Comparison of ENCODE assay signal across 8 cellular contexts in the genomic region with DNA sequence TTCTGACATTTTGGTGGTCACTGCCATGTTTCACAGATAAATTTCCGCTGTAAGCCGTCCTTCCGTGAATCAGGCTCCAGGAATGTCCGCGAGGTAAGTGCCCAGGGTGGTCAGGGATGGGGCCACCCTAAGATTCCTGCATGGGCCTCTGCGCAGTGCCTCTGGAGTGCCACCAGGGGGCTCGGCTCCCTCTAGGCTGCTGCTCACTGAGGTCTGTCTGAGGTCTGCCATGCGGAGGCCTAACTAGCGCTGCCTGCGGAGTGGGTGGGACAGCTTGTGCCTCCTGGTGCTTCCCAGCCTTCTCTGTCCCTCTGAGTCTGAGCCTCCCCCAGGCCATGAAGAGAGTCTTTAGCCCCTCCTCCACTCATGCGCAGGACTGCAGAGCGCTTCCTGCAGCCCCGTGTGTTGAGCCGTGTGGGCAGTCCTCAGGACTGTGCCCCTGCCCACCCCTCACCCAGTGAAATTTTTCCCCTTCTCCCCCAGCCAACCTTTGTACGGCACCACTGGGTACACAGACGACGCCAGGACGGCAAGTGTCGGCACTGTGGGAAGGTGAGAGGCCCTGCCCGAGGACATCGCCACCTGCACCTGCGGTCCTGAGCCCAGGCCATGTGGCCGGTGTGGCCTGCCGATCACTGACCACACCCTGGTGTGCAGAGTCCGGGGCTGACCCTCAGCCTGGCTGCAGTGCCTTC. TPM values are rescaled to one million over a fixed set of nuclear protein-coding genes. Genes with fewer than 3 reads are reported as not detected.
DNase-seq lines count a peak whose midpoint lies in the region; ATAC-seq and TF ChIP-seq lines count a peak whose summit lies in the region.

No MANE protein-coding gene starts in this region.

- no peak for TF ChIP-seq POLR2A in breast epithelium (IDR thresholded peaks at IDR 0.05)

- H3K36me3 ChIP-seq in breast epithelium, result no peaks in the 10 kb centered on the region
- peaks cover 0 to 92% of the 10 kb centered on the region in 2 donors for H3K36me3 ChIP-seq in left lung
- H3K36me3 ChIP-seq in thoracic aorta, result peaks cover 21% of the 10 kb centered on the region

- no peak overlapping the region for H3K4me3 ChIP-seq in breast epithelium
- no peak overlapping the region for H3K4me3 ChIP-seq in left lung
- no peak overlapping the region for H3K4me3 ChIP-seq in thoracic aorta

- peaks cover 11% of the 10 kb centered on the region for H3K4me1 Mint-ChIP-seq in CD14-positive monocyte

- peaks cover 1 to 2% (median 1%) of the 10 kb centered on the region in 3 donors for H3K27me3 Mint-ChIP-seq in CD14-positive monocyte (ENCODE audit: low read depth in 3 of 3)

- H3K27ac ChIP-seq in breast epithelium (no peak overlapping the region), left lung (peak overlapping the region in 1 of 2 donors; percentile 8), thoracic aorta (no peak overlapping the region)

- H3K9me3 ChIP-seq in breast epithelium (no peaks in the 10 kb centered on the region), left lung (no peaks in the 10 kb centered on the region), thoracic aorta (no peaks in the 10 kb centered on the region)

- peak; percentile 52 for ATAC-seq in GM19023 (IDR thresholded peaks at IDR 0.05; ENCODE audit: unreplicated experiment)
- ATAC-seq in left lung, result peak; percentile 78
- ATAC-seq in thoracic aorta (ENCODE audit: insufficient number of reproducible peaks, low FRiP score, low read depth), result no peak

- H3K9me3 Mint-ChIP-seq in CD14-positive monocyte, result no peaks in the 10 kb centered on the region

- no peak for DNase-seq in CD14-positive monocyte (ENCODE audit: low spot score)
- peak; percentile 38 for DNase-seq in T-helper 9 cell
- DNase-seq in breast epithelium (ENCODE audit: low spot score in 2 of 2), result no peak
- peak in 1 of 2 donors; percentile 83 for DNase-seq in left lung
- DNase-seq in thoracic aorta (ENCODE audit: low spot score), result no peak
- DNase-seq in cerebellar nuclear complex (lab: John Stamatoyannopoulos, UW), result no peak

- H3K4me3 Mint-ChIP-seq in CD14-positive monocyte, result no peak overlapping the region

- TF ChIP-seq CTCF in CD14-positive monocyte (IDR thresholded peaks at IDR 0.05), result peak; percentile 90
- TF ChIP-seq CTCF in LNCAP (IDR thresholded peaks at IDR 0.05), result peak; percentile 94
- TF ChIP-seq CTCF in breast epithelium (IDR thresholded peaks at IDR 0.05), result peak; percentile 47 to 73 (median 72)
- TF ChIP-seq CTCF in left lung (IDR thresholded peaks at IDR 0.05), result peak; percentile 87 to 92
- TF ChIP-seq CTCF in thoracic aorta (IDR thresholded peaks at IDR 0.05), result peak; percentile 76

- H3K4me1 ChIP-seq in breast epithelium, result peaks cover 0 to 5% of the 10 kb centered on the region in 2 donors
- H3K4me1 ChIP-seq in left lung, result peaks cover 4 to 26% of the 10 kb centered on the region in 2 donors
- peaks cover 0 to 9% of the 10 kb centered on the region in 2 donors for H3K4me1 ChIP-seq in thoracic aorta (ENCODE audit: control insufficient read depth in 1 of 2, low read depth in 2 of 2)

- peak overlapping the region in 2 of 7 donors; percentile 73 to 77 for H3K27ac Mint-ChIP-seq in CD14-positive monocyte

- peaks cover 58 to 92% of the 10 kb centered on the region in 2 donors for H3K36me3 Mint-ChIP-seq in CD14-positive monocyte

- H3K27me3 ChIP-seq in breast epithelium, result no peaks in the 10 kb centered on the region
- H3K27me3 ChIP-seq in left lung, result no peaks in the 10 kb centered on the region
- H3K27me3 ChIP-seq in thoracic aorta (replicated peaks; ENCODE audit: insufficient read depth), result no peaks in the 10 kb centered on the region

- intact Hi-C loops in CD14-positive monocyte (cut with micrococcal nuclease), result loop anchor here in 1 of 2 donors (5.0 kb wide), 1 partner anchor 168 kb away; no protein-coding TSS in a partner anchor
- intact Hi-C loops in breast epithelium (cut with DNase I; ENCODE audit: low total_unique reads), result no loop called here
- intact Hi-C loops in left lung (cut with DNase I), result no loop called here

RNA-seq across cellular contexts. Expression of gene MDK, which starts 11.9 kb away (rescaled TPM):
- not detected for polyA plus RNA-seq in CD14-positive monocyte
- 100 to 1,000 TPM in 1 of 3 donors, 10 to 100 TPM in 2; 20.5 to 115 (median 54.7) TPM for total RNA-seq in breast epithelium
- total RNA-seq in left lung, result 100 to 1,000 TPM in 1 of 2 donors, 10 to 100 TPM in 1; 15.4 to 121 TPM
- 10 to 100 TPM; 13.5 to 21.0 TPM for total RNA-seq in thoracic aorta

RNA-seq across cellular contexts. Expression of gene CHRM4, which starts 22.0 kb away (rescaled TPM):
- under 1 TPM in 1 of 2 donors, not detected in 1; 0.15 TPM for polyA plus RNA-seq in CD14-positive monocyte
- total RNA-seq in breast epithelium, result 1 to 10 TPM in 1 of 3 donors, under 1 TPM in 1, not detected in 1; 0.66 to 1.1 TPM
- not detected for total RNA-seq in left lung
- total RNA-seq in thoracic aorta, result 1 to 10 TPM in 1 of 2 donors, not detected in 1; 1.8 TPM

RNA-seq across cellular contexts. Expression of gene DGKZ, which starts 22.3 kb away (rescaled TPM):
- polyA plus RNA-seq in CD14-positive monocyte, result 10 to 100 TPM; 30.4 to 33.4 TPM
- 10 to 100 TPM; 42.3 to 46.5 (median 46.2) TPM for total RNA-seq in breast epithelium
- 10 to 100 TPM; 40.5 to 65.1 TPM for total RNA-seq in left lung
- total RNA-seq in thoracic aorta, result 10 to 100 TPM; 40.6 to 68.2 TPM
